7 cellular contexts compared by ENCODE assay signal in the genomic region with DNA sequence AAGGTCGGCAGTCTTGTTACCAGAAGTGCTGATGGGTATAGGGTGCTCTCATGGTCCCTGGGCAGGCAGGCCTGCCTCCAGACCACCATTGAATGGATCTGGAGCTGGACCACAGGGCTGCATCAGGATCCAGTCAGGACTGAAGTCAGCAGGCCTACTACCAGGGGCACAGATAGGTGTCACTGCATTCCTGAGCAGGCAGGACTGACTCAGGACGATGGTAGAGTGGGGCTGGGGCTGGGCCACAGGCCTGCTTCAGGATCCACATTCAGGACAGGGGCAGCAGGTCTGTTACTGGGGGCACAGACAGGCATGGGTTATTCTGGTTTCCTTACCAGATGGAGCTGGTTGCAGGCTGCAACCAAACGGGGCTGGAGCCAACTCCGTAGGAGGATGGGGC.
"Had no signal": no experiment of that assay in that cellular context is flagged by ENCODE, and none has a peak within 500 bp of the region (broad histone marks: within the 10 kb centered on the region; RNA-seq: fewer than 3 reads in every experiment).

No MANE protein-coding gene starts in this region.

- FAIRE-seq: H1, H54, HTR-8/SVneo had no signal

- ATAC-seq: GM23338 had no signal

- H3K27ac Mint-ChIP-seq: GM23338, H9 had no signal

- H3K4me1 Mint-ChIP-seq: GM23338, H9 had no signal

- H3K4me3 Mint-ChIP-seq: GM23338, H9 had no signal

- H3K9me3 Mint-ChIP-seq: GM23338 had no signal

- H3K4me2 ChIP-seq: GM23338 had no signal

- H3K4me3 ChIP-seq: GM23338 had no signal

- H2AFZ ChIP-seq: GM23338 had no signal

- DNase-seq: H9, HCEC 1CT, KBM-7 had no signal
